In the genomic region with DNA sequence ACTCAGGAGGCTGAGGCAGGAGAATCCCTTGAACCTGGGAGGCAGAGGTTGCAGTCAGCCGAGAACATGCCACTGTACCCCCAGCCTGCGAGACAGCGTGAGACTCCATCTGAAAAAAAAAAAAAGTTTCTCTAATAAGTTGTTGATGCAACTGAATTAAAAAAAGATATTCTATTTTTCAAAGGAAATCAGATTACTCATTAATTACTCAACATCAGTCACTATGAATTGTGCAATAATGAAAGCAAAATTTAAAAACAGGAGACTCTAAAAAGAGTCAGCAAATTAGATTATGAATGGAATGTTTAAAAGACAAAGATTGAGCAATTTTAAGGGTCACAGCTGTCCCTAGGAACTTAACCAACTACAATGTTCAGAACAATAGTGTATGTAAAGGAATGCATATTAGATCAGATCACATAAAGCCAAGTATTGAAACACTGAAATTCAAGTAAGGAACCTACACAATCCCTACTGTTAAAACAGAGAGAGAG, we compare ENCODE assay signal across 10 cellular contexts.
A peak's percentile ranks its signal among the peaks of the same experiment; 100 is the strongest.
DNase-seq lines count a peak whose midpoint lies in the region; ATAC-seq, FAIRE-seq and TF ChIP-seq lines count a peak whose summit lies in the region.
"Had no signal": no experiment of that assay in that cellular context is flagged by ENCODE, and none has a peak within 500 bp of the region (broad histone marks: within the 10 kb centered on the region; RNA-seq: fewer than 3 reads in every experiment).

No MANE protein-coding gene starts in this region.

- H3K9me3 ChIP-seq in gastroesophageal sphincter = no peaks in the 10 kb centered on the region
- H3K9me3 ChIP-seq in thoracic aorta = no peaks in the 10 kb centered on the region

- no peak for TF ChIP-seq POLR2A in gastroesophageal sphincter (IDR thresholded peaks at IDR 0.05)
- TF ChIP-seq POLR2A in GM12892 (IDR thresholded peaks at IDR 0.05; ENCODE audit: low read depth, low read length) = no peak

- H3K4me1 Mint-ChIP-seq in activated naive CD4-positive, alpha-beta T cell treated with anti-CD3 and anti-CD28 coated beads, Interleukin-2, amount 50 U/mL, for 24 hours = peaks cover 3% of the 10 kb centered on the region
- H3K4me1 Mint-ChIP-seq: naive B cell had no signal

- WGBS in gastroesophageal sphincter (ENCODE audit: low coverage in 1 of 2), 2 donors = no CpG with 5 or more reads among the region's 3 CpGs

- ATAC-seq in gastroesophageal sphincter (peak; percentile 78), thoracic aorta (ENCODE audit: insufficient number of reproducible peaks, low FRiP score, low read depth) (peak; percentile 64), GM18858 (IDR thresholded peaks at IDR 0.05; ENCODE audit: unreplicated experiment) (no peak)

- no peak for DNase-seq in activated naive CD4-positive, alpha-beta T cell treated with Interleukin-2 at 50 U/mL for 16 hours
- DNase-seq in amniotic epithelial cell (ENCODE audit: low read depth) (peak; percentile 42), thoracic aorta (ENCODE audit: low spot score) (no peak), cortex of kidney (lab: John Stamatoyannopoulos, UW) (no peak), GM12892 (ENCODE audit: insufficient read length) (no peak)
- DNase-seq: naive B cell had no signal

- H3K9me3 Mint-ChIP-seq in activated naive CD4-positive, alpha-beta T cell treated with anti-CD3 and anti-CD28 coated beads, Interleukin-2, amount 50 U/mL, for 24 hours = no peaks in the 10 kb centered on the region
- H3K9me3 Mint-ChIP-seq: naive B cell had no signal

- H3K27ac Mint-ChIP-seq in activated naive CD4-positive, alpha-beta T cell treated with anti-CD3 and anti-CD28 coated beads, Interleukin-2, amount 50 U/mL, for 24 hours = peak overlapping the region; percentile 13
- H3K27ac Mint-ChIP-seq: activated naive CD4-positive, alpha-beta T cell treated with anti-CD3 and anti-CD28 coated beads, Interleukin-2, amount 50 U/mL, for 72 hours; naive B cell had no signal

- no peak for FAIRE-seq in GM12892 (lab: Jason Lieb, UNC)

- TF ChIP-seq CTCF in gastroesophageal sphincter (IDR thresholded peaks at IDR 0.05) (no peak), thoracic aorta (IDR thresholded peaks at IDR 0.05) (no peak)

- H3K4me3 ChIP-seq in gastroesophageal sphincter (no peak overlapping the region), thoracic aorta (no peak overlapping the region)

- H3K4me3 Mint-ChIP-seq in activated naive CD4-positive, alpha-beta T cell treated with anti-CD3 and anti-CD28 coated beads, Interleukin-2, amount 50 U/mL, for 24 hours = no peak overlapping the region
- H3K4me3 Mint-ChIP-seq: naive B cell had no signal

- TF ChIP-seq EP300 in gastroesophageal sphincter (IDR thresholded peaks at IDR 0.05) = no peak

- H3K27me3 ChIP-seq in gastroesophageal sphincter = no peaks in the 10 kb centered on the region
- H3K27me3 ChIP-seq in thoracic aorta (replicated peaks; ENCODE audit: insufficient read depth) = no peaks in the 10 kb centered on the region

- no peak overlapping the region for H3K27ac ChIP-seq in gastroesophageal sphincter
- no peak overlapping the region for H3K27ac ChIP-seq in thoracic aorta

- peaks cover 1% of the 10 kb centered on the region for H3K27me3 Mint-ChIP-seq in activated naive CD4-positive, alpha-beta T cell treated with anti-CD3 and anti-CD28 coated beads, Interleukin-2, amount 50 U/mL, for 24 hours

- no peaks in the 10 kb centered on the region for H3K36me3 ChIP-seq in gastroesophageal sphincter
- H3K36me3 ChIP-seq in thoracic aorta = no peaks in the 10 kb centered on the region

- H3K4me1 ChIP-seq in gastroesophageal sphincter = peaks cover 0 to 4% (median 0%) of the 10 kb centered on the region in 3 donors
- peaks cover 12 to 19% of the 10 kb centered on the region in 2 donors for H3K4me1 ChIP-seq in thoracic aorta (ENCODE audit: control insufficient read depth in 1 of 2, low read depth in 2 of 2)

- H3K36me3 Mint-ChIP-seq in activated naive CD4-positive, alpha-beta T cell treated with anti-CD3 and anti-CD28 coated beads, Interleukin-2, amount 50 U/mL, for 24 hours = no peaks in the 10 kb centered on the region
- H3K36me3 Mint-ChIP-seq: activated naive CD4-positive, alpha-beta T cell treated with anti-CD3 and anti-CD28 coated beads, Interleukin-2, amount 50 U/mL, for 72 hours; naive B cell had no signal
